ENCODE assay signal across 9 cellular contexts in the genomic region with DNA sequence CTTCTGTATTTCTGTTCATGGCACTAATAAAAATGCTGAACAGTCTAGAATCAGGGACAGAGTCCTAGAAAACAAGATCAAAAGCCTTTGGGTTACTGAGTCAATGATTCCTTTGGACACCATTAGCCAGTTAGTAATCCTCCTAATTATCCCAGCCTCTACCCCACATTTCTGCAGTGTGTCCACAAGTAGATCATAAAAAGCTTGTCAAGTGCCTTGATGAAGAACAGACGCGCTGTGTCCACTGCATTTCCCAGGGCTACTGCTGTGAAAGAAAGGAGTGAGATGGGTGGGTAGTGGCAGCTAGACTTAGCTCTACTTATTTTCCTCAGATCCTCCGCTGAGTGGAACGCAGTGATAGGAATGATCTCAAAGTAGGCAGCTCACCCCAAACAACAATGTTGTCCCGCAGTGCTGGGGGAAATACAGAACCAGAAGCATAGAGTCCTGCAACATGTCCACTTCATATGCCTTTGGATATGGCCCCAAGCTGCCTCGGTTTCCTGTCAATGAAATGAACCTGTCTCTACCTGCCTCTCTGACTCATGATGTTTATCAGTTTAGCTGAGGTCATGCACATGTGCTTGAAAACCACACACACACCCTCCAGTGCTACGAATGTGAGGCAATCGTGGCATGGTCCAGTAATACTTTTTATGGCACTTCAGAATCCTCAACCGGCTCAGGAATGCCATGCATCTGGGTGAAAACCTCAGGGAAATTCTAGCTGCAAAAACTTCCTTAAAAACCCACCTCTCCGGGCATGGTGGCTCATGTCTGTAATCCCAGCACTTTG.
DNase-seq lines count a peak whose midpoint lies in the region; ATAC-seq, FAIRE-seq and TF ChIP-seq lines count a peak whose summit lies in the region.
"Had no signal": no experiment of that assay in that cellular context is flagged by ENCODE, and none has a peak within 500 bp of the region (broad histone marks: within the 10 kb centered on the region; RNA-seq: fewer than 3 reads in every experiment).

No MANE protein-coding gene starts in this region.

- no peaks in the 10 kb centered on the region for H3K27me3 ChIP-seq in PC-9 (ENCODE audit: insufficient read depth, low read depth)
- no peaks in the 10 kb centered on the region for H3K27me3 ChIP-seq in hepatocyte
- H3K27me3 ChIP-seq in smooth muscle cell (ENCODE audit: low read depth): no peaks in the 10 kb centered on the region

- DNase-seq in GM04504 (ENCODE audit: low read depth) (peak; percentile 90), PC-9 (peak; percentile 90), hepatocyte (ENCODE audit: low spot score) (peak; percentile 80), smooth muscle cell (lab: John Stamatoyannopoulos, UW; ENCODE audit: unreplicated experiment) (no peak), GM12891 (ENCODE audit: insufficient read length, low spot score) (no peak), NCI-H2107 treated with DMSO at 0.1 percent for 48 hours (lab: John Stamatoyannopoulos, UW; ENCODE audit: unreplicated experiment) (no peak)
- DNase-seq: left cardiac atrium had no signal

- H2AFZ ChIP-seq in PC-9 (no peak overlapping the region), hepatocyte (no peak overlapping the region), smooth muscle cell (ENCODE audit: low read depth) (no peak overlapping the region)

- FAIRE-seq in GM12891 (lab: Jason Lieb, UNC): no peak

- no peak for TF ChIP-seq POLR2A in GM12891 (IDR thresholded peaks at IDR 0.05; ENCODE audit: low read depth, low read length)

- H3K9me2 ChIP-seq in PC-9 (ENCODE audit: insufficient read depth) (no peaks in the 10 kb centered on the region; the same call in 1 of the 2 replicates), hepatocyte (replicated peaks; ENCODE audit: insufficient read depth) (no peaks in the 10 kb centered on the region)

- no peaks in the 10 kb centered on the region for H4K20me1 ChIP-seq in PC-9 (ENCODE audit: insufficient read depth)
- no peaks in the 10 kb centered on the region for H4K20me1 ChIP-seq in hepatocyte (ENCODE audit: insufficient read depth, poor library complexity, severe bottlenecking)
- H4K20me1 ChIP-seq in smooth muscle cell (ENCODE audit: low read depth): no peaks in the 10 kb centered on the region

- CTCF ChIA-PET in PC-9 (lab: Charles Lee): interaction anchor here (0.6 kb wide), 2 partner anchors 12 to 111 kb away, joined by 3 to 10 read pairs; no protein-coding TSS in a partner anchor

- no peak overlapping the region for H3K4me3 ChIP-seq in PC-9
- H3K4me3 ChIP-seq in hepatocyte: no peak overlapping the region
- H3K4me3 ChIP-seq in smooth muscle cell: no peak overlapping the region

- H3F3A ChIP-seq in PC-9 (ENCODE audit: insufficient read depth, low read depth) (peaks cover 11% of the 10 kb centered on the region; the same call in 1 of the 2 replicates), smooth muscle cell (ENCODE audit: low read depth) (peaks cover 55% of the 10 kb centered on the region)

- H3K4me1 ChIP-seq in PC-9 (replicated peaks; ENCODE audit: insufficient read depth) (peaks cover 24% of the 10 kb centered on the region), hepatocyte (ENCODE audit: insufficient read depth) (peaks cover 26% of the 10 kb centered on the region), smooth muscle cell (ENCODE audit: low read depth) (peaks cover 19% of the 10 kb centered on the region)

- H3K4me2 ChIP-seq in PC-9 (peak overlapping the region; percentile 13; the same call in 1 of the 2 replicates), hepatocyte (peak overlapping the region; percentile 26), smooth muscle cell (peak overlapping the region; percentile 50)

- H3K36me3 ChIP-seq in PC-9 (ENCODE audit: low read depth): no peaks in the 10 kb centered on the region
- no peaks in the 10 kb centered on the region for H3K36me3 ChIP-seq in hepatocyte (replicated peaks; ENCODE audit: insufficient read depth, low read depth)
- no peaks in the 10 kb centered on the region for H3K36me3 ChIP-seq in smooth muscle cell (ENCODE audit: low read depth)

- BruUV-seq in PC-9 (replicated peaks; lab: Mats Ljungman, UMichigan): no TSS peak

- H3K27ac ChIP-seq in PC-9 (no peak overlapping the region), hepatocyte (peak overlapping the region; percentile 87), smooth muscle cell (ENCODE audit: low read depth) (peak overlapping the region; percentile 97)

- intact Hi-C loops in PC-9 (cut with micrococcal nuclease; ENCODE audit: unreplicated experiment): loop anchor here (1.0 to 5.0 kb wide), 4 partner anchors 45 to 184 kb away; no protein-coding TSS in a partner anchor

- ATAC-seq in HG03520 (IDR thresholded peaks at IDR 0.05; ENCODE audit: unreplicated experiment): no peak
- ATAC-seq in GM21723 (IDR thresholded peaks at IDR 0.05; ENCODE audit: unreplicated experiment): no peak
- ATAC-seq: left cardiac atrium had no signal

- peak overlapping the region; percentile 61 for H3K9ac ChIP-seq in smooth muscle cell (ENCODE audit: low read depth)

- H3K9me3 ChIP-seq in PC-9 (ENCODE audit: insufficient read depth, low read depth) (no peaks in the 10 kb centered on the region), hepatocyte (ENCODE audit: low read depth) (no peaks in the 10 kb centered on the region), smooth muscle cell (replicated peaks; ENCODE audit: low read depth) (no peaks in the 10 kb centered on the region)

- H3K79me2 ChIP-seq in PC-9 (ENCODE audit: low read depth) (no peaks in the 10 kb centered on the region), hepatocyte (no peaks in the 10 kb centered on the region), smooth muscle cell (ENCODE audit: low read depth) (peaks cover 12% of the 10 kb centered on the region)

- TF ChIP-seq CTCF in PC-9 (conservative IDR thresholded peaks at IDR 0.05) (no peak), hepatocyte (IDR thresholded peaks at IDR 0.05; ENCODE audit: poor library complexity) (no peak), smooth muscle cell (IDR thresholded peaks at IDR 0.05; ENCODE audit: borderline replicate concordance, insufficient read depth, poor library complexity, severe bottlenecking) (no peak)

- POLR2A ChIA-PET in PC-9 (lab: Charles Lee; ENCODE audit: unreplicated experiment): interaction anchor here (0.7 kb wide), 1 partner anchor 136 kb away, joined by 3 read pairs; no protein-coding TSS in a partner anchor

- 34% methylated on average over 10 of the region's 10 CpGs for WGBS in hepatocyte (ENCODE audit: low lambda C conversion rate, missing lambda C conversion rate)
- 4% methylated on average over 10 of the region's 10 CpGs for WGBS in smooth muscle cell (ENCODE audit: low lambda C conversion rate)

TF ChIP-seq in GM12891, 5 proteins besides CTCF, POLR2A, EP300 and RAD21:
- TF ChIP-seq PAX5 (IDR thresholded peaks at IDR 0.05; ENCODE audit: insufficient read depth, low read length, severe bottlenecking): no peak
- TF ChIP-seq SPI1 (IDR thresholded peaks at IDR 0.05; ENCODE audit: low read depth, low read length): no peak
- no peak for TF ChIP-seq POU2F2 (IDR thresholded peaks at IDR 0.05; ENCODE audit: low read depth, low read length)
- no peak for TF ChIP-seq POLR2AphosphoS5 (IDR thresholded peaks at IDR 0.05; ENCODE audit: low read depth, low read length)
- no peak for TF ChIP-seq TAF1 (IDR thresholded peaks at IDR 0.05; ENCODE audit: low read depth, low read length)

Comparison
In these comparisons a context has a peak if more than half of its experiments do, and no peak if none do; other contexts are left out.
1. DNase-seq: peak in GM04504 (single experiment), PC-9 (2 of 2) and hepatocyte (single experiment); none in smooth muscle cell (single experiment), GM12891 (single experiment) and NCI-H2107 treated with DMSO at 0.1 percent for 48 hours (single experiment).
2. Peak in every context shown above with its lines, with median percentiles within 50 percentile points of each other: H3K4me2 ChIP-seq.